18 cellular contexts compared by ENCODE assay signal in genomic region chr6:34044945-34045595, GRCh38.
DNase-seq lines count a peak whose midpoint lies in the region; ATAC-seq and TF ChIP-seq lines count a peak whose summit lies in the region.
"Had no signal": no experiment of that assay in that cellular context is flagged by ENCODE, and none has a peak within 500 bp of the region (broad histone marks: within the 10 kb centered on the region; RNA-seq: fewer than 3 reads in every experiment).

No MANE protein-coding gene starts in this region.

- CTCF ChIA-PET in OCI-LY7 (lab: Charles Lee; ENCODE audit: unreplicated experiment), result interaction anchor here (0.6 kb wide), 1 partner anchor 14 kb away, joined by 3 read pairs; no protein-coding TSS in a partner anchor

- BruUV-seq in OCI-LY7 (replicated peaks; lab: Mats Ljungman, UMichigan), result no TSS peak

- no peaks in the 10 kb centered on the region for H3K9me3 Mint-ChIP-seq in stimulated activated effector memory CD8-positive, alpha-beta T cell treated with anti-CD3 and anti-CD28 coated beads, Interleukin-12 subunit alpha, Interleukin-12 subunit beta, amount 100 ng/mL, for 72 hours

- peaks cover 64% of the 10 kb centered on the region for H3K27me3 ChIP-seq in gastroesophageal sphincter
- H3K27me3 ChIP-seq: ovary, SJSA1 had no signal

- no peak overlapping the region for H2AFZ ChIP-seq in OCI-LY7 (ENCODE audit: low read length)

- no peak overlapping the region for H3K27ac ChIP-seq in OCI-LY7 (ENCODE audit: low read depth, low read length, poor library complexity, severe bottlenecking)
- no peak overlapping the region for H3K27ac ChIP-seq in gastroesophageal sphincter
- H3K27ac ChIP-seq: ovary, SJSA1 had no signal

- H3K9me3 ChIP-seq in OCI-LY7 (ENCODE audit: low read length), result no peaks in the 10 kb centered on the region
- H3K9me3 ChIP-seq in gastroesophageal sphincter, result no peaks in the 10 kb centered on the region
- H3K9me3 ChIP-seq: ovary, SJSA1 had no signal

- H3K4me3 Mint-ChIP-seq in stimulated activated effector memory CD8-positive, alpha-beta T cell treated with anti-CD3 and anti-CD28 coated beads, Interleukin-12 subunit alpha, Interleukin-12 subunit beta, amount 100 ng/mL, for 72 hours, result no peak overlapping the region
- H3K4me3 Mint-ChIP-seq: activated naive CD8-positive, alpha-beta T cell had no signal

- no peaks in the 10 kb centered on the region for H3K36me3 Mint-ChIP-seq in stimulated activated effector memory CD8-positive, alpha-beta T cell treated with anti-CD3 and anti-CD28 coated beads, Interleukin-12 subunit alpha, Interleukin-12 subunit beta, amount 100 ng/mL, for 72 hours
- H3K36me3 Mint-ChIP-seq: activated naive CD8-positive, alpha-beta T cell had no signal

- peak; percentile 13 for DNase-seq in activated effector memory CD4-positive, alpha-beta T cell treated with Interleukin-2 at 50 U/mL for 16 hours
- DNase-seq in activated effector memory CD4-positive, alpha-beta T cell treated with anti-CD3 and anti-CD28 coated beads, Interleukin-2, amount 50 U/mL, for 16 hours, result no peak
- DNase-seq in OCI-LY7 (ENCODE audit: low spot score) (peak; percentile 41), AML-193 (lab: John Stamatoyannopoulos, UW) (no peak)
- no peak for DNase-seq in stimulated activated effector memory CD8-positive, alpha-beta T cell treated with anti-CD3 and anti-CD28 coated beads, Interleukin-12 subunit alpha, Interleukin-12 subunit beta, amount 100 ng/mL, for 72 hours (ENCODE audit: low spot score in 2 of 2)
- DNase-seq: activated CD4-positive, alpha-beta T cell treated with anti-CD3 and anti-CD28 coated beads, Interleukin-2, amount 50 U/mL, for 4 hours; hippocampal formation; Karpas-422; kidney glomerular epithelial cell; NCI-H187; ovary; stimulated activated naive CD4-positive, alpha-beta T cell treated with Interleukin-2 at 50 U/mL for 16 hours; T1000 had no signal

- TF ChIP-seq CTCF in OCI-LY7 (conservative IDR thresholded peaks at IDR 0.05; ENCODE audit: low read length), result no peak
- no peak for TF ChIP-seq CTCF in gastroesophageal sphincter (IDR thresholded peaks at IDR 0.05)

- H3K79me2 ChIP-seq in OCI-LY7 (ENCODE audit: insufficient read depth, low read depth, low read length), result no peaks in the 10 kb centered on the region

- no peak for TF ChIP-seq POLR2A in gastroesophageal sphincter (IDR thresholded peaks at IDR 0.05)

- H3K9me2 ChIP-seq in OCI-LY7 (ENCODE audit: insufficient read depth, low read length), result no peaks in the 10 kb centered on the region

- no peak for TF ChIP-seq EP300 in gastroesophageal sphincter (IDR thresholded peaks at IDR 0.05)

- H3K4me1 ChIP-seq in OCI-LY7 (ENCODE audit: insufficient read depth, low read length, poor library complexity, severe bottlenecking), result peaks cover 8% of the 10 kb centered on the region
- H3K4me1 ChIP-seq in gastroesophageal sphincter, result no peaks in the 10 kb centered on the region
- H3K4me1 ChIP-seq: SJSA1 had no signal

- H3K27ac Mint-ChIP-seq in stimulated activated effector memory CD8-positive, alpha-beta T cell treated with anti-CD3 and anti-CD28 coated beads, Interleukin-12 subunit alpha, Interleukin-12 subunit beta, amount 100 ng/mL, for 72 hours, result peak overlapping the region; percentile 2
- H3K27ac Mint-ChIP-seq: activated naive CD8-positive, alpha-beta T cell had no signal

- H3K36me3 ChIP-seq in OCI-LY7 (ENCODE audit: insufficient read depth, low read length), result no peaks in the 10 kb centered on the region
- no peaks in the 10 kb centered on the region for H3K36me3 ChIP-seq in gastroesophageal sphincter
- H3K36me3 ChIP-seq: ovary, SJSA1 had no signal

- H4K20me1 ChIP-seq in OCI-LY7 (ENCODE audit: insufficient read depth, low read length), result no peaks in the 10 kb centered on the region

- intact Hi-C loops in OCI-LY7 (cut with micrococcal nuclease; ENCODE audit: unreplicated experiment), result no loop called here

- 86% methylated on average over 1 of the region's 13 CpGs; no CpG with 5 or more reads in 1 of the 2 donors for WGBS in gastroesophageal sphincter (ENCODE audit: low coverage in 1 of 2), 2 donors

- H3K4me2 ChIP-seq in OCI-LY7 (ENCODE audit: low read length), result no peak overlapping the region

- ATAC-seq in gastroesophageal sphincter, result peak; percentile 16
- ATAC-seq in stimulated activated effector memory CD8-positive, alpha-beta T cell treated with anti-CD3 and anti-CD28 coated beads, Interleukin-12 subunit alpha, Interleukin-12 subunit beta, amount 100 ng/mL, for 72 hours, result peak; percentile 76
- no peak for ATAC-seq in GM21619 (IDR thresholded peaks at IDR 0.05; ENCODE audit: unreplicated experiment)
- no peak for ATAC-seq in GM21360 (IDR thresholded peaks at IDR 0.05; ENCODE audit: unreplicated experiment)

- POLR2A ChIA-PET in OCI-LY7 (lab: Charles Lee), result no interaction called here

- H3K4me3 ChIP-seq in OCI-LY7 (ENCODE audit: low read depth, low read length, poor library complexity, severe bottlenecking) (no peak overlapping the region), gastroesophageal sphincter (no peak overlapping the region)
- H3K4me3 ChIP-seq: ovary, SJSA1 had no signal

- H3K4me1 Mint-ChIP-seq in stimulated activated effector memory CD8-positive, alpha-beta T cell treated with anti-CD3 and anti-CD28 coated beads, Interleukin-12 subunit alpha, Interleukin-12 subunit beta, amount 100 ng/mL, for 72 hours, result peaks cover 26% of the 10 kb centered on the region

Comparison
In these comparisons a context has a peak if more than half of its experiments do, and no peak if none do; other contexts are left out.
1. DNase-seq: peak in activated effector memory CD4-positive, alpha-beta T cell treated with Interleukin-2 at 50 U/mL for 16 hours (single experiment) and OCI-LY7 (single experiment); none in activated effector memory CD4-positive, alpha-beta T cell treated with anti-CD3 and anti-CD28 coated beads, Interleukin-2, amount 50 U/mL, for 16 hours (single experiment), stimulated activated effector memory CD8-positive, alpha-beta T cell treated with anti-CD3 and anti-CD28 coated beads, Interleukin-12 subunit alpha, Interleukin-12 subunit beta, amount 100 ng/mL, for 72 hours (0 of 2) and AML-193 (0 of 2).
2. ATAC-seq: peak in gastroesophageal sphincter (single experiment) and stimulated activated effector memory CD8-positive, alpha-beta T cell treated with anti-CD3 and anti-CD28 coated beads, Interleukin-12 subunit alpha, Interleukin-12 subunit beta, amount 100 ng/mL, for 72 hours (single experiment); none in GM21619 (single experiment) and GM21360 (single experiment).